ENCODE assay signal across 35 cellular contexts in the genomic region with DNA sequence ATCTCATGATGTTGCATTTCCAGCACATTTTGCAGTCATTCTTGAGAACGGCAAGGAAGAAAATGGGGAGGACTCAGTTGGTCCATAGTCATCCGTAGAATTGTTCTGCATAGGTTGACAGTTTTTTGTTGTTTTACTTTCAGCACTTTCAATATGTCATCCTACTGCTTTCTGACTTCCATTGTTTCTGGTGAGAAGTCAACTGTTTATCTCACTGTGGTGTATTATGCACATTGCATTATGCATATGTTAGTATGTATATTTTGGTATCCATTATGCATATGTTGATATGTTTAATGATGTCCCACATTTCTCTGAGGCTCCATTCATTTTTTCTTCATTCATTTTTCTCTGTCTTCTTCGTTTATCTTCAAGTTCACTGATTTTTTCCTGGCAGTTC. TPM values are rescaled to one million over a fixed set of nuclear protein-coding genes. Genes with fewer than 3 reads are reported as not detected.
"Had no signal": no experiment of that assay in that cellular context is flagged by ENCODE, and none has a peak within 500 bp of the region (broad histone marks: within the 10 kb centered on the region; RNA-seq: fewer than 3 reads in every experiment).

No MANE protein-coding gene starts in this region.

- H3K36me3 Mint-ChIP-seq: activated naive CD4-positive, alpha-beta T cell treated with anti-CD3 and anti-CD28 coated beads, Interleukin-2, amount 10 ng/mL, durations not matched to agents 7 days and 5 days; activated naive CD8-positive, alpha-beta T cell treated with anti-CD3 and anti-CD28 coated beads, Interleukin-2, amount 10 ng/mL, durations not matched to agents 7 days and 5 days had no signal

- H3K9me3 ChIP-seq: gastrocnemius medialis had no signal

- H3K9me3 Mint-ChIP-seq: activated naive CD4-positive, alpha-beta T cell treated with anti-CD3 and anti-CD28 coated beads, Interleukin-2, amount 10 ng/mL, durations not matched to agents 7 days and 5 days; T-helper 2 cell treated with Interferon-gamma antibody and Interleukin-4, amounts not matched to agents 5 μg/mL and 100 μg/mL, for 36 hours had no signal

- ATAC-seq: activated CD4-positive, alpha-beta T cell treated with anti-CD3 and anti-CD28 coated beads for 36 hours; activated naive CD4-positive, alpha-beta T cell treated with anti-CD3 and anti-CD28 coated beads, Interleukin-2, amount 50 U/mL, for 72 hours; activated T-cell treated with anti-CD3 and anti-CD28 coated beads, Interleukin-2, amount 50 U/mL, for 72 hours; foreskin keratinocyte; gastrocnemius medialis; heart right ventricle; T-helper 17 cell had no signal

- H3K79me2 ChIP-seq: hepatocyte had no signal

- H3K36me3 ChIP-seq: ascending aorta, breast epithelium, cardiac muscle cell, esophagus muscularis mucosa, gastrocnemius medialis, heart right ventricle, WERI-Rb-1 had no signal

- H3K4me2 ChIP-seq: hepatocyte had no signal

- H3K27me3 Mint-ChIP-seq: activated CD4-positive, alpha-beta memory T cell treated with anti-CD3 and anti-CD28 coated beads, Interleukin-2, amount 10 ng/mL, durations not matched to agents 7 days and 5 days; activated CD4-positive, alpha-beta T cell treated with anti-CD3 and anti-CD28 coated beads, Interleukin-2, amount 10 ng/mL, durations not matched to agents 7 days and 5 days; activated naive CD4-positive, alpha-beta T cell treated with anti-CD3 and anti-CD28 coated beads, Interleukin-2, amount 10 ng/mL, durations not matched to agents 7 days and 5 days; activated naive CD8-positive, alpha-beta T cell treated with anti-CD3 and anti-CD28 coated beads, Interleukin-2, amount 10 ng/mL, durations not matched to agents 7 days and 5 days; central memory CD8-positive, alpha-beta T cell; dendritic cell treated with granulocyte-macrophage colony-stimulating factor and Interleukin-4, amounts not matched to agents 40 ng/mL and 50 ng/mL, for 4 days had no signal

- H3K4me1 ChIP-seq: ascending aorta, breast epithelium, esophagus muscularis mucosa, foreskin keratinocyte, heart right ventricle had no signal

- H3K27ac ChIP-seq: ascending aorta, breast epithelium, cardiac muscle cell, coronary artery, dorsolateral prefrontal cortex, esophagus muscularis mucosa, foreskin keratinocyte, gastrocnemius medialis, heart right ventricle, hepatocyte, WERI-Rb-1 had no signal

- H3K27me3 ChIP-seq: ascending aorta, breast epithelium, cardiac muscle cell, dorsolateral prefrontal cortex, esophagus muscularis mucosa, foreskin keratinocyte, gastrocnemius medialis, hepatocyte had no signal

- H3K4me3 Mint-ChIP-seq: activated CD4-positive, alpha-beta memory T cell treated with anti-CD3 and anti-CD28 coated beads, Interleukin-2, amount 10 ng/mL, durations not matched to agents 7 days and 5 days; activated CD4-positive, alpha-beta T cell treated with anti-CD3 and anti-CD28 coated beads for 36 hours; activated CD4-positive, alpha-beta T cell treated with anti-CD3 and anti-CD28 coated beads, Interleukin-2, amount 10 ng/mL, durations not matched to agents 7 days and 5 days; activated naive CD4-positive, alpha-beta T cell treated with anti-CD3 and anti-CD28 coated beads, Interleukin-2, amount 10 ng/mL, durations not matched to agents 7 days and 5 days; activated naive CD8-positive, alpha-beta T cell treated with anti-CD3 and anti-CD28 coated beads, Interleukin-2, amount 10 ng/mL, durations not matched to agents 7 days and 5 days; activated T-cell treated with anti-CD3 and anti-CD28 coated beads, Interleukin-2, amount 50 U/mL, for 24 hours; activated T-cell treated with anti-CD3 and anti-CD28 coated beads, Interleukin-2, amount 50 U/mL, for 72 hours; brain; central memory CD8-positive, alpha-beta T cell; dendritic cell treated with granulocyte-macrophage colony-stimulating factor and Interleukin-4, amounts not matched to agents 40 ng/mL and 50 ng/mL, for 4 days; endodermal cell; T-helper 17 cell; T-helper 2 cell treated with Interferon-gamma antibody and Interleukin-4, amounts not matched to agents 5 μg/mL and 100 μg/mL, for 36 hours had no signal

- H3K4me3 ChIP-seq: ascending aorta, breast epithelium, cardiac muscle cell, coronary artery, dorsolateral prefrontal cortex, esophagus muscularis mucosa, gastrocnemius medialis, heart right ventricle, hepatocyte had no signal

- H3K27ac Mint-ChIP-seq: activated CD4-positive, alpha-beta memory T cell treated with anti-CD3 and anti-CD28 coated beads, Interleukin-2, amount 10 ng/mL, durations not matched to agents 7 days and 5 days; activated CD4-positive, alpha-beta T cell treated with anti-CD3 and anti-CD28 coated beads for 36 hours; activated CD4-positive, alpha-beta T cell treated with anti-CD3 and anti-CD28 coated beads, Interleukin-2, amount 10 ng/mL, durations not matched to agents 7 days and 5 days; activated naive CD4-positive, alpha-beta T cell treated with anti-CD3 and anti-CD28 coated beads, Interleukin-2, amount 10 ng/mL, durations not matched to agents 7 days and 5 days; activated naive CD4-positive, alpha-beta T cell treated with anti-CD3 and anti-CD28 coated beads, Interleukin-2, amount 50 U/mL, for 72 hours; activated naive CD8-positive, alpha-beta T cell treated with anti-CD3 and anti-CD28 coated beads, Interleukin-2, amount 10 ng/mL, durations not matched to agents 7 days and 5 days; activated T-cell treated with anti-CD3 and anti-CD28 coated beads, Interleukin-2, amount 50 U/mL, for 24 hours; activated T-cell treated with anti-CD3 and anti-CD28 coated beads, Interleukin-2, amount 50 U/mL, for 72 hours; brain; dendritic cell treated with granulocyte-macrophage colony-stimulating factor and Interleukin-4, amounts not matched to agents 40 ng/mL and 50 ng/mL, for 4 days; endodermal cell; T-helper 17 cell; T-helper 2 cell treated with Interferon-gamma antibody and Interleukin-4, amounts not matched to agents 5 μg/mL and 100 μg/mL, for 36 hours had no signal

- H2AFZ ChIP-seq: hepatocyte had no signal

- H3K4me1 Mint-ChIP-seq: activated CD4-positive, alpha-beta memory T cell treated with anti-CD3 and anti-CD28 coated beads, Interleukin-2, amount 10 ng/mL, durations not matched to agents 7 days and 5 days; activated CD4-positive, alpha-beta T cell treated with anti-CD3 and anti-CD28 coated beads for 36 hours; brain; central memory CD8-positive, alpha-beta T cell; endodermal cell had no signal

- DNase-seq: activated CD4-positive, alpha-beta memory T cell treated with anti-CD3 and anti-CD28 coated beads, Interleukin-2, amount 10 ng/mL, durations not matched to agents 7 days and 5 days; activated CD4-positive, alpha-beta T cell treated with anti-CD3 and anti-CD28 coated beads for 36 hours; activated CD4-positive, alpha-beta T cell treated with anti-CD3 and anti-CD28 coated beads, Interleukin-2, amount 10 ng/mL, durations not matched to agents 7 days and 5 days; activated CD4-positive, alpha-beta T cell treated with anti-CD3 and anti-CD28 coated beads, Interleukin-2, amount 50 U/mL, for 4 hours; activated CD4-positive, CD25-positive, alpha-beta regulatory T cell; activated CD4-positive, CD25-positive, alpha-beta regulatory T cell treated with anti-CD3 and anti-CD28 coated beads, Interleukin-2, amount 50 U/mL, for 72 hours; activated CD8-positive, alpha-beta memory T cell treated with anti-CD3 and anti-CD28 coated beads, Interleukin-2, amount 50 U/mL, for 48 hours; activated gamma-delta T cell; activated naive CD4-positive, alpha-beta T cell; activated naive CD4-positive, alpha-beta T cell treated with anti-CD3 and anti-CD28 coated beads, Interleukin-2, amount 10 ng/mL, durations not matched to agents 7 days and 5 days; activated naive CD8-positive, alpha-beta T cell treated with anti-CD3 and anti-CD28 coated beads, Interleukin-2, amount 10 ng/mL, durations not matched to agents 7 days and 5 days; activated T-cell treated with anti-CD3 and anti-CD28 coated beads for 4 hours; activated T-cell treated with anti-CD3 and anti-CD28 coated beads, Interleukin-2, amount 50 U/mL, for 24 hours; activated T-cell treated with anti-CD3 and anti-CD28 coated beads, Interleukin-2, amount 50 U/mL, for 72 hours; dorsolateral prefrontal cortex; effector memory CD4-positive, alpha-beta T cell; endodermal cell; erythroblast; foreskin keratinocyte; gastrocnemius medialis; heart right ventricle; T-helper 17 cell; T1000; WERI-Rb-1 had no signal

RNA-seq across cellular contexts. Expression of gene ADAMTS16, which starts 10.5 kb away (rescaled TPM):
- total RNA-seq: activated CD4-positive, alpha-beta memory T cell treated with anti-CD3 and anti-CD28 coated beads, Interleukin-2, amount 10 ng/mL, durations not matched to agents 7 days and 5 days; activated CD4-positive, alpha-beta T cell treated with anti-CD3 and anti-CD28 coated beads for 36 hours; activated CD4-positive, alpha-beta T cell treated with anti-CD3 and anti-CD28 coated beads, Interleukin-2, amount 10 ng/mL, durations not matched to agents 7 days and 5 days; activated naive CD4-positive, alpha-beta T cell treated with anti-CD3 and anti-CD28 coated beads, Interleukin-2, amount 50 U/mL, for 72 hours; activated naive CD8-positive, alpha-beta T cell treated with anti-CD3 and anti-CD28 coated beads, Interleukin-2, amount 10 ng/mL, durations not matched to agents 7 days and 5 days; activated T-cell treated with anti-CD3 and anti-CD28 coated beads, Interleukin-2, amount 50 U/mL, for 72 hours; cardiac muscle cell; foreskin keratinocyte; gastrocnemius medialis; T-helper 17 cell had no signal
- polyA plus RNA-seq: cardiac muscle cell, foreskin keratinocyte had no signal
